ENCODE assay signal across 8 cellular contexts in the genomic region with DNA sequence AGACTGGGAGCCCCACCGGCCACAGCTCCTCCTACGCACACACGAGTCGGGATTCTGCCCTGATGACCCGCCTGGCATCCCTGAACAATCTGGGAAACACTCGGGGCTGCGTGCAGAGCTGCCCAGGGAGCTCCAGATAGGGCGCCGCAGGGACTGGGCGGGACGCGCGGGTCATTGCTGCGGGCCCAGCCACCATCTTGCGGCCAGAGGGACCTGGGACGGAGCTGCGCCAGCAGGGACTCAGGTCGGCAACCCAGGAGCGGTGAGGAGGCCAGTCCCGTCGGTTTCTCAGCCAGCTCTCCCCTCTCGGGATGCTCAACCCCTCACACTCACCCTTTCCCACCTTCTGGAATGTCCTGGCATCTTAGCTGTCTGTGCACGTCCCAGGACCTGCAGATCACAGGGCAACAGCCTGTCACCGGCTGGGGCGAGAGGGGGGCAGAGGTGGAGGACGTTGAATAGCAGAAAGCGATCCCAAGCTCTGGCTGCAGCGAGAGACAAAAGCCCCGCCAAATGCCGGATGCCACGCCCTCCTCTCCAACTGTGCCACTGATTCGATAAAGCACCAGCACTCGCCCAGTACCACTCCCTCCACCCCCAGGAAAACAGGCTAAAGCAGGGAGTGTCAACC. TPM values are rescaled to one million over a fixed set of nuclear protein-coding genes. Genes with fewer than 3 reads are reported as not detected.
DNase-seq lines count a peak whose midpoint lies in the region; ATAC-seq and TF ChIP-seq lines count a peak whose summit lies in the region.
"Had no signal": no experiment of that assay in that cellular context is flagged by ENCODE, and none has a peak within 500 bp of the region (broad histone marks: within the 10 kb centered on the region; RNA-seq: fewer than 3 reads in every experiment).

No MANE protein-coding gene starts in this region.

- ATAC-seq in HG03196 (IDR thresholded peaks at IDR 0.05; ENCODE audit: unreplicated experiment) (no peak), HG02852 (IDR thresholded peaks at IDR 0.05; ENCODE audit: unreplicated experiment) (no peak)

- H3K27me3 ChIP-seq in dorsolateral prefrontal cortex: peaks cover 0 to 24% (median 6%) of the 10 kb centered on the region in 45 donors

- H3K27ac ChIP-seq in dorsolateral prefrontal cortex: no peak overlapping the region
- H3K27ac ChIP-seq: neutrophil had no signal

- peak overlapping the region; percentile 23 to 75 (median 54) for H3K4me3 ChIP-seq in dorsolateral prefrontal cortex

- intact Hi-C loops in dorsolateral prefrontal cortex (cut with DNase I): no loop called here

- DNase-seq in GM03348 (ENCODE audit: low spot score) (peak; percentile 34), NCI-H748 treated with DMSO at 0.1 percent for 48 hours (lab: John Stamatoyannopoulos, UW) (peak; percentile 52), dorsolateral prefrontal cortex (peak in 1 of 10 donors; percentile 48), mucosa of gallbladder (ENCODE audit: low spot score) (peak; percentile 48), HT-29 (ENCODE audit: low spot score) (no peak)

- no peak for TF ChIP-seq CTCF in dorsolateral prefrontal cortex (IDR thresholded peaks at IDR 0.05 in 54 of 56, conservative IDR thresholded peaks at IDR 0.05 in 2 of 56; ENCODE audit: low read depth in 1 of 56, partially characterized antibody in 56 of 56)

RNA-seq across cellular contexts. Expression of gene ZNF91, which starts 20.4 kb away (rescaled TPM):
- total RNA-seq in dorsolateral prefrontal cortex: 100 to 1,000 TPM in 119 of 120 experiments, 10 to 100 TPM in 1; 86.8 to 280 (median 171) TPM
- total RNA-seq in mucosa of gallbladder: 43.9 TPM
- total RNA-seq in HT-29 (2014; rRNA removed; shearing (Covaris generic)): 1.2 and 3.0 TPM in 2 replicates

Comparison
In these comparisons a context has a peak if more than half of its experiments do, and no peak if none do; other contexts are left out.
1. RNA of gene ZNF91, which starts 20.4 kb away (total RNA-seq): 86.8 to 280 TPM in dorsolateral prefrontal cortex and 43.9 TPM in mucosa of gallbladder (single experiment); 1.2 to 3.0 TPM in HT-29; every median in the first group is over 10 times any median in the second.